In the genomic region with DNA sequence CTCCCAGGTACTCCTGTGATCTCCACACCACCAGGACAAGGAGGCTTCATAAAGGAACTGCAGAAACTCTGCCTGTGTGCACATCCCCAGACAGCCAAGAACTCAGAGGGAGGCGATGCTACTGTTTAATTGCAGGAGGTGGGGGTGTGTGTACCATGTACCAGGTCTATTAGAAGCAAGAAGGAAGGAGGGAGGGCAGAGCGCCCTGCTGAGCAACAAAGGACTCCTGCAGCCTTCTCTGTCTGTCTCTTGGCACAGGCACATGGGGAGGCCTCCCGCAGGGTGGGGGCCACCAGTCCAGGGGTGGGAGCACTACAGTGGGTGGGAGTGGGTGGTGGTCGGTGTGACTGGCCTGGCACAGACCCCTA, we compare ENCODE assay signal across 5 cellular contexts. TPM values are rescaled to one million over a fixed set of nuclear protein-coding genes. Genes with fewer than 3 reads are reported as not detected.
"Had no signal": no experiment of that assay in that cellular context is flagged by ENCODE, and none has a peak within 500 bp of the region (broad histone marks: within the 10 kb centered on the region; RNA-seq: fewer than 3 reads in every experiment).

No MANE protein-coding gene starts in this region.

RNA-seq across cellular contexts. Expression of a gene that starts 3.3 kb away (rescaled TPM):
- total RNA-seq: HepG2, HT1080, IMR-90, Right ventricle myocardium superior, SJSA1 had no signal
